1 cellular context compared by ENCODE assay signal in genomic region chr4:6608758-6609414, GRCh38.
TF ChIP-seq lines count a peak whose summit lies in the region.

No MANE protein-coding gene starts in this region.

TF ChIP-seq in HepG2, 621 proteins besides CTCF, POLR2A, EP300 and RAD21:
- TF ChIP-seq STAG1 (CRISPR knock-in tag; IDR thresholded peaks at IDR 0.05), result peak; percentile 15; the same call in 1 of the 2 replicates
- no peak for TF ChIP-seq ZSCAN22 (CRISPR knock-in tag; IDR thresholded peaks at IDR 0.05)
